Comparison of ENCODE assay signal across 8 cellular contexts in genomic region chr12:108857158-108857407, GRCh38. TPM values are rescaled to one million over a fixed set of nuclear protein-coding genes. Genes with fewer than 3 reads are reported as not detected.
A peak's percentile ranks its signal among the peaks of the same experiment; 100 is the strongest.
DNase-seq lines count a peak whose midpoint lies in the region; ATAC-seq and TF ChIP-seq lines count a peak whose summit lies in the region.

No MANE protein-coding gene starts in this region.

- peak overlapping the region; percentile 61 to 68 for H3K9ac ChIP-seq in liver (ENCODE audit: low read depth in 1 of 2, low read length in 2 of 2)

- no peak for TF ChIP-seq RAD21 in liver (IDR thresholded peaks at IDR 0.05)

- in situ Hi-C loops in astrocyte of the cerebellum (cut with HindIII; ENCODE audit: low sequenced_read_pairs) = no loop called here

- WGBS in liver = under 1% methylated on average over 30 of the region's 30 CpGs
- WGBS in tibial nerve, 2 donors = 0 to 2% methylated on average over 4 to 10 of the region's 30 CpGs

- no peak for TF ChIP-seq POLR2A in tibial nerve (IDR thresholded peaks at IDR 0.05)

- H3K4me1 ChIP-seq in liver (ENCODE audit: control insufficient read depth in 4 of 4, insufficient read depth in 4 of 4, low read length in 3 of 4) (peaks cover 2 to 38% (median 27%) of the 10 kb centered on the region in 4 donors), tibial nerve (peaks cover 0 to 62% (median 40%) of the 10 kb centered on the region in 4 donors)

- no peak for TF ChIP-seq EP300 in tibial nerve (IDR thresholded peaks at IDR 0.05)

- H3K36me3 ChIP-seq in liver (ENCODE audit: control insufficient read depth in 4 of 4, insufficient read depth in 3 of 4, low read depth in 1 of 4, low read length in 3 of 4) = no peaks in the 10 kb centered on the region
- no peaks in the 10 kb centered on the region for H3K36me3 ChIP-seq in tibial nerve

- peak overlapping the region; percentile 100 for H3K4me3 ChIP-seq in AG10803 (ENCODE audit: low read length)
- peak overlapping the region; percentile 99 for H3K4me3 ChIP-seq in astrocyte of the cerebellum (ENCODE audit: low read depth, low read length)
- H3K4me3 ChIP-seq in liver (ENCODE audit: low read depth in 1 of 3, low read length in 3 of 3) = peak overlapping the region; percentile 77 to 89 (median 84)
- peak overlapping the region; percentile 74 to 83 (median 76) for H3K4me3 ChIP-seq in tibial nerve

- DNase-seq in AG10803 (ENCODE audit: low read depth) (no peak), astrocyte of the cerebellum (ENCODE audit: low read depth) (no peak), tibial nerve (ENCODE audit: low spot score in 2 of 2) (no peak), NCI-H146 treated with DMSO at 0.1 percent for 48 hours (lab: John Stamatoyannopoulos, UW; ENCODE audit: unreplicated experiment) (no peak), GOT3 (lab: John Stamatoyannopoulos, UW) (no peak), NCI-H526 (lab: John Stamatoyannopoulos, UW) (no peak)

- no peaks in the 10 kb centered on the region for H3K27me3 ChIP-seq in liver (ENCODE audit: control insufficient read depth in 4 of 4, insufficient read depth in 4 of 4, low read length in 3 of 4)
- H3K27me3 ChIP-seq in tibial nerve = no peaks in the 10 kb centered on the region

- peak; percentile 28 for ATAC-seq in HG02943 (IDR thresholded peaks at IDR 0.05; ENCODE audit: low read depth, unreplicated experiment)

- no peak for TF ChIP-seq CTCF in AG10803 (conservative IDR thresholded peaks at IDR 0.05; ENCODE audit: low read length)
- TF ChIP-seq CTCF in astrocyte of the cerebellum (IDR thresholded peaks at IDR 0.05; ENCODE audit: low read depth, low read length, missing control alignments) = no peak
- no peak for TF ChIP-seq CTCF in liver (IDR thresholded peaks at IDR 0.05; ENCODE audit: low read depth, low read length, missing input control)
- no peak for TF ChIP-seq CTCF in tibial nerve (IDR thresholded peaks at IDR 0.05)

- H3K9me3 ChIP-seq in liver (ENCODE audit: control insufficient read depth in 4 of 4, low read length in 3 of 4) = no peaks in the 10 kb centered on the region
- no peaks in the 10 kb centered on the region for H3K9me3 ChIP-seq in tibial nerve

- H3K27ac ChIP-seq in liver (ENCODE audit: low read depth in 1 of 2, low read length in 2 of 2) = peak overlapping the region; percentile 88 to 96
- peak overlapping the region; percentile 72 to 95 (median 92) for H3K27ac ChIP-seq in tibial nerve

TF ChIP-seq in liver, 16 proteins besides CTCF, POLR2A, EP300 and RAD21:
- TF ChIP-seq NR2F2 (IDR thresholded peaks at IDR 0.05) (no peak), ATF3 (IDR thresholded peaks at IDR 0.05) (no peak), TAF1 (conservative IDR thresholded peaks at IDR 0.05) (no peak), GABPA (IDR thresholded peaks at IDR 0.05 in 1 of 2, conservative IDR thresholded peaks at IDR 0.05 in 1 of 2) (no peak), REST (IDR thresholded peaks at IDR 0.05) (no peak), RXRA (IDR thresholded peaks at IDR 0.05) (no peak), ZBTB33 (IDR thresholded peaks at IDR 0.05) (no peak), MAX (IDR thresholded peaks at IDR 0.05) (no peak), HNF4A (conservative IDR thresholded peaks at IDR 0.05) (no peak), SP1 (IDR thresholded peaks at IDR 0.05) (no peak), FOXA2 (IDR thresholded peaks at IDR 0.05) (no peak), FOXA1 (IDR thresholded peaks at IDR 0.05) (no peak), EGR1 (IDR thresholded peaks at IDR 0.05; ENCODE audit: low read depth in 2 of 2) (no peak), YY1 (IDR thresholded peaks at IDR 0.05) (no peak), HNF4G (IDR thresholded peaks at IDR 0.05) (no peak), JUND (IDR thresholded peaks at IDR 0.05) (no peak)

RNA-seq across cellular contexts. Expression of gene SSH1, which starts 0.3 kb away (rescaled TPM):
- total RNA-seq in liver (1 to 10 TPM; 4.7 to 8.5 TPM), tibial nerve (10 to 100 TPM; 23.6 to 66.9 (median 28.0) TPM)
- polyA plus RNA-seq in liver = 1 to 10 TPM; 4.5 to 5.6 TPM

RNA-seq across cellular contexts. Expression of gene DAO, which starts 22.8 kb away (rescaled TPM):
- total RNA-seq in liver (10 to 100 TPM in 1 of 2 donors, under 1 TPM in 1; 0.84 to 28.3 TPM), tibial nerve (not detected)
- polyA plus RNA-seq in liver = 10 to 100 TPM; 17.6 to 51.4 TPM
